Comparison of ENCODE assay signal across 2 cellular contexts in genomic region chr10:133151071-133151470, GRCh38. TPM values are rescaled to one million over a fixed set of nuclear protein-coding genes. Genes with fewer than 3 reads are reported as not detected.
"Had no signal": no experiment of that assay in that cellular context is flagged by ENCODE, and none has a peak within 500 bp of the region (broad histone marks: within the 10 kb centered on the region; RNA-seq: fewer than 3 reads in every experiment).

No MANE protein-coding gene starts in this region.

RNA-seq across cellular contexts. Expression of gene KNDC1, which starts 8.9 kb away (rescaled TPM):
- total RNA-seq: OCI-LY7, PC-3 had no signal
